Comparison of ENCODE assay signal across 8 cellular contexts in the genomic region with DNA sequence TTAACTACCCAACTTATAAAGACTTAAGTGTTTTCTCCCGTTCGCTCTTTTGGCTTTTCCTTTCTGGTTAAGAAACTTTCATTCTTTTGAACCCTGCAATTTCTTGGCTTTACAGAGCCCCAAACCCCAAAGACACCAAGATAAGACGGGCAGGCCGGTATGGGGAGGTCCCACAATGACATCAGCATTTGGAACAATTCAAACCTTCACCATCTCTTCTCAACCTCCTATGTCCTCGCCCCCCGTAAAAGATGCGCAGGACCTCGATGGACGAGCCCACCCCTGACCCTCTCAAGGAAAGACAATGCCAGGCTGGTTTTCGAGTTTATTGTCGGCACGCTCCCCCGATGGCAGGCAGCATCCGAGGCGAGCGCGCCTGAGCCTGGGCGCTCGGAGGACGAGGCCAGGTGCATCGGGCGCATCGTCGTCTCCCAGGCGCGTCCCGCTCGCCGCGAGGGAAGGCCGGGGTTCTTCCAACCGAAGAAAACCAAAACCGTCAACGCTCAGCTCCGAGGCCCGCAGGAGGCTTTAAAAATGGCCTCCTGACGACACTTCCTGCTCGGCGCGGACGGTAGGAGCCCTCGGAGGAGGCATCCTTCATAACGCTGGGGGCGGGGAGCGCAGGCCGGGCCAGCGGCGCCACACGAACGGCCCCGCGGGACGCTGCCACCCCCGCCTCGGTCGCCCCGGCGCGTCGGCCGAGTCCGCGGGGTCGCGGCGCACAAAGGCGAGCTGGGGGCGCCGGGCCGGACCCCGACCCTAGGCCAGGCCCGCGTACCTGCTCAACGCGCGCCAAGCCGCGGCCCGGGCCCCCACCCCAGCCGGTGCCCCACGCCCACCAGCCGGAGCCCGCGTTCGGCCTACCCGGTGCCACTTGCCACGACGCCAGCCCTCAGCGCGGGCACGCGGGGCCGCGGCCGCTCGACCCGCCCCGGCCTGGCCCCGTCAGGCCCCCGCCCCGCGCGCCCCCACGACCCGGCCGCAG. TPM values are rescaled to one million over a fixed set of nuclear protein-coding genes. Genes with fewer than 3 reads are reported as not detected.
DNase-seq lines count a peak whose midpoint lies in the region; ATAC-seq, FAIRE-seq and TF ChIP-seq lines count a peak whose summit lies in the region.

No MANE protein-coding gene starts in this region.

- H3K9me3 ChIP-seq in T-helper 17 cell (ENCODE audit: control insufficient read depth, low read length, poor library complexity, severe bottlenecking) (no peaks in the 10 kb centered on the region), astrocyte (ENCODE audit: insufficient read depth, low read depth, low read length) (no peaks in the 10 kb centered on the region), iPS-15b (ENCODE audit: control insufficient read depth, insufficient read depth, low read length) (no peaks in the 10 kb centered on the region), small intestine (ENCODE audit: control insufficient read depth, low read depth) (no peaks in the 10 kb centered on the region)

- WGBS in small intestine, 3 donors: 5 to 9% (median 9%) methylated on average over 69 to 106 of the region's 106 CpGs

- H3K9me3 Mint-ChIP-seq in astrocyte (ENCODE audit: unreplicated experiment): peaks cover 20% of the 10 kb centered on the region
- H3K9me3 Mint-ChIP-seq in Calu3 (ENCODE audit: low read depth, unreplicated experiment): peaks cover 2% of the 10 kb centered on the region

- peak overlapping the region; percentile 77 for H3K27ac Mint-ChIP-seq in T-helper 17 cell
- H3K27ac Mint-ChIP-seq in astrocyte (ENCODE audit: unreplicated experiment): peak overlapping the region; percentile 98
- no peak overlapping the region for H3K27ac Mint-ChIP-seq in Calu3 (ENCODE audit: unreplicated experiment)

- peaks cover 13% of the 10 kb centered on the region for H3K36me3 ChIP-seq in astrocyte (ENCODE audit: insufficient read depth, low read length)
- H3K36me3 ChIP-seq in iPS-15b (ENCODE audit: control insufficient read depth, insufficient read depth, low read length): no peaks in the 10 kb centered on the region
- H3K36me3 ChIP-seq in small intestine (ENCODE audit: control insufficient read depth in 2 of 2, insufficient read depth in 2 of 2, low read length in 2 of 2): peaks cover 0 to 2% of the 10 kb centered on the region in 2 donors

- H3K27ac ChIP-seq in astrocyte (ENCODE audit: low read depth, low read length) (peak overlapping the region; percentile 66), small intestine (ENCODE audit: low read depth in 1 of 2, low read length in 1 of 2) (peak overlapping the region; percentile 59 to 84)

- peaks cover 34% of the 10 kb centered on the region for H3K79me2 ChIP-seq in astrocyte (ENCODE audit: insufficient read depth, low read length)

- TF ChIP-seq CTCF in astrocyte (IDR thresholded peaks at IDR 0.05; ENCODE audit: insufficient read depth, low read depth, low read length) (no peak), Calu3 (IDR thresholded peaks at IDR 0.05; ENCODE audit: unreplicated experiment) (no peak)

- H3K27me3 ChIP-seq in astrocyte (ENCODE audit: insufficient read depth, low read length) (no peaks in the 10 kb centered on the region), iPS-15b (ENCODE audit: control insufficient read depth, insufficient read depth, low read length) (peaks cover 69% of the 10 kb centered on the region), small intestine (ENCODE audit: control insufficient read depth in 2 of 2, insufficient read depth in 2 of 2, low read length in 2 of 2) (peaks cover 0 to under 1% of the 10 kb centered on the region in 2 donors)

- peak overlapping the region; percentile 79 for H3K4me3 ChIP-seq in astrocyte (ENCODE audit: insufficient read depth, low read depth, low read length)
- peak overlapping the region; percentile 72 for H3K4me3 ChIP-seq in iPS-15b (ENCODE audit: low read depth, low read length)
- H3K4me3 ChIP-seq in small intestine (ENCODE audit: low read depth in 1 of 2, low read length in 2 of 2): peak overlapping the region; percentile 58 to 91

- peaks cover 28% of the 10 kb centered on the region for H4K20me1 ChIP-seq in astrocyte (ENCODE audit: insufficient read depth, low read length)

- intact Hi-C loops in Calu3 (cut with micrococcal nuclease; ENCODE audit: unreplicated experiment): no loop called here

- H2AFZ ChIP-seq in astrocyte (ENCODE audit: low read depth, low read length): peak overlapping the region; percentile 98

- no peak for FAIRE-seq in astrocyte (lab: Jason Lieb, UNC)
- FAIRE-seq in small intestine (lab: Jason Lieb, UNC): no peak

- no TSS peak for BruUV-seq in Calu3 (replicated peaks; lab: Mats Ljungman, UMichigan)

- peaks cover 10% of the 10 kb centered on the region for H3K4me1 ChIP-seq in astrocyte (ENCODE audit: insufficient read depth, low read length)
- peaks cover 8% of the 10 kb centered on the region for H3K4me1 ChIP-seq in iPS-15b (ENCODE audit: control insufficient read depth, insufficient read depth, low read length)
- H3K4me1 ChIP-seq in small intestine (ENCODE audit: control insufficient read depth in 2 of 2, insufficient read depth in 1 of 2, low read depth in 1 of 2, low read length in 1 of 2): no peaks in the 10 kb centered on the region

- H3K27me3 Mint-ChIP-seq in T-helper 17 cell (peaks cover 8% of the 10 kb centered on the region), astrocyte (ENCODE audit: low read depth, unreplicated experiment) (peaks cover 25% of the 10 kb centered on the region), Calu3 (ENCODE audit: unreplicated experiment) (no peaks in the 10 kb centered on the region)

- CTCF ChIA-PET in Calu3 (lab: Charles Lee): no interaction called here

- ATAC-seq in GM19043 (IDR thresholded peaks at IDR 0.05; ENCODE audit: low read depth, unreplicated experiment): peak; percentile 60
- ATAC-seq in HG03280 (IDR thresholded peaks at IDR 0.05; ENCODE audit: unreplicated experiment): peak; percentile 62
- peak; percentile 60 for ATAC-seq in T-helper 17 cell

- H3K4me3 Mint-ChIP-seq in T-helper 17 cell (peak overlapping the region; percentile 88), astrocyte (ENCODE audit: unreplicated experiment) (peak overlapping the region; percentile 96), Calu3 (ENCODE audit: low read depth, unreplicated experiment) (no peak overlapping the region)

- H3K4me1 Mint-ChIP-seq in T-helper 17 cell (peaks cover 5% of the 10 kb centered on the region), astrocyte (ENCODE audit: low read depth, unreplicated experiment) (peaks cover 9% of the 10 kb centered on the region), Calu3 (ENCODE audit: low read depth, unreplicated experiment) (no peaks in the 10 kb centered on the region)

- DNase-seq in AG20443 (ENCODE audit: low spot score) (peak; percentile 63), T-helper 17 cell (peak; percentile 32 to 47 (median 33)), astrocyte (ENCODE audit: low read depth) (peak; percentile 58), small intestine (peak; percentile 56), Calu3 (no peak)

- H3K36me3 Mint-ChIP-seq in T-helper 17 cell (ENCODE audit: low read depth) (peaks cover 2% of the 10 kb centered on the region), astrocyte (ENCODE audit: low read depth, unreplicated experiment) (peaks cover 30% of the 10 kb centered on the region), Calu3 (ENCODE audit: insufficient read depth, unreplicated experiment) (no peaks in the 10 kb centered on the region)

- peak overlapping the region; percentile 98 for H3K4me2 ChIP-seq in astrocyte (ENCODE audit: low read length)

- peak overlapping the region; percentile 88 for H3K9ac ChIP-seq in astrocyte (ENCODE audit: low read length)
- no peak overlapping the region for H3K9ac ChIP-seq in iPS-15b (ENCODE audit: low read depth, low read length)

RNA-seq across cellular contexts. Expression of gene ZNF518B, which starts 0.7 kb away (rescaled TPM):
- total RNA-seq in T-helper 17 cell (10 to 100 TPM; 16.2 to 24.2 TPM), astrocyte (27.6 and 33.1 TPM in 2 replicates), Calu3 (2022) (not detected in 2 replicates)
- polyA plus RNA-seq in small intestine: 1 to 10 TPM; 4.3 to 6.3 (median 5.7) TPM

Comparison
In these comparisons a context has a peak if more than half of its experiments do, and no peak if none do; other contexts are left out.
1. RNA of gene ZNF518B, which starts 0.7 kb away (total RNA-seq): 27.6 to 33.1 TPM in astrocyte and 16.2 to 24.2 TPM in T-helper 17 cell; not detected in Calu3; every median in the first group is over 10 times any median in the second.
2. Peak in every context shown above with its lines, with median percentiles within 50 percentile points of each other: ATAC-seq and H3K4me3 ChIP-seq.